Comparison of ENCODE assay signal across 8 cellular contexts in genomic region chr1:42380617-42381423, GRCh38. TPM values are rescaled to one million over a fixed set of nuclear protein-coding genes. Genes with fewer than 3 reads are reported as not detected.
DNase-seq lines count a peak whose midpoint lies in the region; ATAC-seq and TF ChIP-seq lines count a peak whose summit lies in the region.

RIMKLA (plus strand) TSS chr1:42380792; CDS start chr1:42380935, 143 bp downstream.

- H3K27me3 Mint-ChIP-seq in mesothelial cell of epicardium (ENCODE audit: low read depth) = peaks cover 81% of the 10 kb centered on the region

- no peaks in the 10 kb centered on the region for H3K9me3 ChIP-seq in effector memory CD4-positive, alpha-beta T cell (ENCODE audit: control insufficient read depth, low read length)

- H3K4me3 ChIP-seq in effector memory CD4-positive, alpha-beta T cell (ENCODE audit: insufficient read depth, low read depth, low read length, poor library complexity, severe bottlenecking) = peak within 1 kb of the TSS; percentile 50

- TF ChIP-seq CTCF in mesothelial cell of epicardium (IDR thresholded peaks at IDR 0.05; ENCODE audit: unreplicated experiment) = no peak

- no peak within 1 kb of the TSS for H3K27ac ChIP-seq in effector memory CD4-positive, alpha-beta T cell (ENCODE audit: insufficient read depth, low read length, poor library complexity, severe bottlenecking)

- peaks cover 4% of the 10 kb centered on the region for H3K4me1 Mint-ChIP-seq in mesothelial cell of epicardium
- no peaks in the 10 kb centered on the region for H3K4me1 Mint-ChIP-seq in stimulated activated effector memory CD8-positive, alpha-beta T cell treated with anti-CD3 and anti-CD28 coated beads, Interleukin-12 subunit alpha, Interleukin-12 subunit beta, amount 100 ng/mL, for 72 hours

- DNase-seq in SIG-M5 treated with dmso at 0.1 percent for 504 hours (lab: John Stamatoyannopoulos, UW; ENCODE audit: unreplicated experiment) = peak; percentile 11
- no peak for DNase-seq in SIG-M5 (lab: John Stamatoyannopoulos, UW)
- DNase-seq in NCI-H2107 treated with DMSO at 0.1 percent for 48 hours (lab: John Stamatoyannopoulos, UW; ENCODE audit: unreplicated experiment) = peak; percentile 49
- peak; percentile 17 for DNase-seq in activated CD4-positive, alpha-beta T cell treated with anti-CD3 and anti-CD28 coated beads, Interleukin-2, amount 50 U/mL, for 1 hour
- DNase-seq in effector memory CD4-positive, alpha-beta T cell = peak in 1 of 3 donors; percentile 9
- peak; percentile 35 to 73 for DNase-seq in mesothelial cell of epicardium (ENCODE audit: low spot score in 2 of 2, unreplicated experiment in 2 of 2)
- peak; percentile 46 to 74 for DNase-seq in stimulated activated effector memory CD8-positive, alpha-beta T cell treated with anti-CD3 and anti-CD28 coated beads, Interleukin-12 subunit alpha, Interleukin-12 subunit beta, amount 100 ng/mL, for 72 hours (ENCODE audit: low spot score in 2 of 2)

- peak; percentile 90 for ATAC-seq in HG02763 (IDR thresholded peaks at IDR 0.05; ENCODE audit: unreplicated experiment)
- peak; percentile 94 for ATAC-seq in stimulated activated effector memory CD8-positive, alpha-beta T cell treated with anti-CD3 and anti-CD28 coated beads, Interleukin-12 subunit alpha, Interleukin-12 subunit beta, amount 100 ng/mL, for 72 hours

- no peaks in the 10 kb centered on the region for H3K36me3 ChIP-seq in effector memory CD4-positive, alpha-beta T cell (ENCODE audit: control insufficient read depth, insufficient read depth, low read length)

- H3K9me3 Mint-ChIP-seq in mesothelial cell of epicardium = no peaks in the 10 kb centered on the region
- no peaks in the 10 kb centered on the region for H3K9me3 Mint-ChIP-seq in stimulated activated effector memory CD8-positive, alpha-beta T cell treated with anti-CD3 and anti-CD28 coated beads, Interleukin-12 subunit alpha, Interleukin-12 subunit beta, amount 100 ng/mL, for 72 hours

- peaks cover 5% of the 10 kb centered on the region for H3K27me3 ChIP-seq in effector memory CD4-positive, alpha-beta T cell (replicated peaks; ENCODE audit: control insufficient read depth, insufficient read depth, low read length, poor library complexity, severe bottlenecking)

- H3K4me3 Mint-ChIP-seq in mesothelial cell of epicardium = peak within 1 kb of the TSS; percentile 73
- peak within 1 kb of the TSS; percentile 66 for H3K4me3 Mint-ChIP-seq in stimulated activated effector memory CD8-positive, alpha-beta T cell treated with anti-CD3 and anti-CD28 coated beads, Interleukin-12 subunit alpha, Interleukin-12 subunit beta, amount 100 ng/mL, for 72 hours

- no peak within 1 kb of the TSS for H3K27ac Mint-ChIP-seq in mesothelial cell of epicardium
- no peak within 1 kb of the TSS for H3K27ac Mint-ChIP-seq in stimulated activated effector memory CD8-positive, alpha-beta T cell treated with anti-CD3 and anti-CD28 coated beads, Interleukin-12 subunit alpha, Interleukin-12 subunit beta, amount 100 ng/mL, for 72 hours

- H3K4me1 ChIP-seq in effector memory CD4-positive, alpha-beta T cell (ENCODE audit: control insufficient read depth, insufficient read depth, low read length, poor library complexity, severe bottlenecking) = peaks cover 12% of the 10 kb centered on the region

- H3K36me3 Mint-ChIP-seq in mesothelial cell of epicardium = no peaks in the 10 kb centered on the region
- H3K36me3 Mint-ChIP-seq in stimulated activated effector memory CD8-positive, alpha-beta T cell treated with anti-CD3 and anti-CD28 coated beads, Interleukin-12 subunit alpha, Interleukin-12 subunit beta, amount 100 ng/mL, for 72 hours = no peaks in the 10 kb centered on the region

RNA-seq across cellular contexts. Expression of gene RIMKLA, which starts in this region (rescaled TPM):
- 0.20 to 0.31 TPM (median 0.20 TPM) in 3 replicates for total RNA-seq in mesothelial cell of epicardium

Comparison
In these comparisons a context has a peak if more than half of its experiments do, and no peak if none do; other contexts are left out.
1. Peak in DNase-seq in mesothelial cell of epicardium; RNA of the gene not detected or under 1 TPM.